In the genomic region with DNA sequence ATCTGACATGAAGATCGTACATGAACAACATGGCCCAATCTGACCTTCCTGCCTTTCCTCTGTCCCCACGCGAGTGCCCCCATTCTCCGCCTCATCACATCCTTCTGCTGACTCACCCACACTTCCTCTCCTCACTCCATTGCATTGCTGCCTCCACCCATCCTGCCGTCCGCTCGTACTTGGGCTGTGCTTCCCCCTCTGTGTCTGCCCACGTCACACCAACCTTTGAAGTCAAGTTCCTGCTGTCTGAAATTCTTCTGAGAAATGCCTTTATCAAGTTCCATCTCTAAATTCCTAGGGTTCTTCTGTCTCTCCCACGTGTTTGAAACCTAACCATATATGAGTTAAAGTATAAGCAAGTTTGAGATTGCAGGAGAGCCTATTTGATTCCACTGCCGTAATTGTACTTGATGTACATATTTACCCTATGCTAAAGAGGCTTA, we compare ENCODE assay signal across 7 cellular contexts. TPM values are rescaled to one million over a fixed set of nuclear protein-coding genes. Genes with fewer than 3 reads are reported as not detected.
DNase-seq lines count a peak whose midpoint lies in the region; ATAC-seq and TF ChIP-seq lines count a peak whose summit lies in the region.

No MANE protein-coding gene starts in this region.

- no peak overlapping the region for H3K4me3 ChIP-seq in left lung

- H3K4me3 Mint-ChIP-seq in T-helper 1 cell treated with Interleukin-12 subunit alpha and Interleukin-12 subunit beta and Interleukin-4 antibody, amounts not matched to agents 30 μg/mL and 1 μg/mL, for 36 hours = peak overlapping the region; percentile 70
- H3K4me3 Mint-ChIP-seq in activated naive CD8-positive, alpha-beta T cell treated with anti-CD3 and anti-CD28 coated beads, Interleukin-2, amount 50 U/mL, for 24 hours = peak overlapping the region; percentile 63

- no peak for TF ChIP-seq CTCF in left lung (IDR thresholded peaks at IDR 0.05)

- DNase-seq in GM19238 (ENCODE audit: insufficient read length, low spot score) (peak; percentile 8), left lung (peak; percentile 85 to 89), NCI-H146 treated with DMSO at 0.1 percent for 48 hours (lab: John Stamatoyannopoulos, UW; ENCODE audit: unreplicated experiment) (no peak)
- peak; percentile 81 for DNase-seq in activated naive CD8-positive, alpha-beta T cell treated with anti-CD3 and anti-CD28 coated beads, Interleukin-2, amount 50 U/mL, for 24 hours
- peak; percentile 65 for DNase-seq in stimulated activated CD8-positive, alpha-beta memory T cell treated with anti-CD3 and anti-CD28 coated beads, Interleukin-15, amount 100 ng/mL, for 1 hour (ENCODE audit: low read depth)

- peaks cover 15% of the 10 kb centered on the region for H3K9me3 Mint-ChIP-seq in T-helper 1 cell treated with Interleukin-12 subunit alpha and Interleukin-12 subunit beta and Interleukin-4 antibody, amounts not matched to agents 30 μg/mL and 1 μg/mL, for 36 hours
- no peaks in the 10 kb centered on the region for H3K9me3 Mint-ChIP-seq in activated naive CD8-positive, alpha-beta T cell treated with anti-CD3 and anti-CD28 coated beads, Interleukin-2, amount 50 U/mL, for 24 hours

- H3K27ac ChIP-seq in left lung = peak overlapping the region; percentile 15 to 77

- H3K4me1 ChIP-seq in left lung = peaks cover 0 to 26% of the 10 kb centered on the region in 2 donors

- H3K36me3 ChIP-seq in left lung = no peaks in the 10 kb centered on the region

- no peaks in the 10 kb centered on the region for H3K27me3 ChIP-seq in left lung

- peaks cover 3% of the 10 kb centered on the region for H3K27me3 Mint-ChIP-seq in T-helper 1 cell treated with Interleukin-12 subunit alpha and Interleukin-12 subunit beta and Interleukin-4 antibody, amounts not matched to agents 30 μg/mL and 1 μg/mL, for 36 hours (ENCODE audit: low read depth)
- H3K27me3 Mint-ChIP-seq in activated naive CD8-positive, alpha-beta T cell treated with anti-CD3 and anti-CD28 coated beads, Interleukin-2, amount 50 U/mL, for 24 hours = no peaks in the 10 kb centered on the region

- no peaks in the 10 kb centered on the region for H3K9me3 ChIP-seq in left lung

- peaks cover 8% of the 10 kb centered on the region for H3K36me3 Mint-ChIP-seq in T-helper 1 cell treated with Interleukin-12 subunit alpha and Interleukin-12 subunit beta and Interleukin-4 antibody, amounts not matched to agents 30 μg/mL and 1 μg/mL, for 36 hours (ENCODE audit: low read depth)
- H3K36me3 Mint-ChIP-seq in activated naive CD8-positive, alpha-beta T cell treated with anti-CD3 and anti-CD28 coated beads, Interleukin-2, amount 50 U/mL, for 24 hours (ENCODE audit: low read depth) = peaks cover 2% of the 10 kb centered on the region

- H3K4me1 Mint-ChIP-seq in T-helper 1 cell treated with Interleukin-12 subunit alpha and Interleukin-12 subunit beta and Interleukin-4 antibody, amounts not matched to agents 30 μg/mL and 1 μg/mL, for 36 hours (ENCODE audit: low read depth) = peaks cover 20% of the 10 kb centered on the region
- H3K4me1 Mint-ChIP-seq in activated naive CD8-positive, alpha-beta T cell treated with anti-CD3 and anti-CD28 coated beads, Interleukin-2, amount 50 U/mL, for 24 hours = peaks cover 22% of the 10 kb centered on the region

- peak overlapping the region; percentile 88 for H3K27ac Mint-ChIP-seq in T-helper 1 cell treated with Interleukin-12 subunit alpha and Interleukin-12 subunit beta and Interleukin-4 antibody, amounts not matched to agents 30 μg/mL and 1 μg/mL, for 36 hours
- peak overlapping the region; percentile 94 for H3K27ac Mint-ChIP-seq in activated naive CD8-positive, alpha-beta T cell treated with anti-CD3 and anti-CD28 coated beads, Interleukin-2, amount 50 U/mL, for 24 hours

- intact Hi-C loops in left lung (cut with DNase I) = no loop called here

- ATAC-seq in HG03354 (IDR thresholded peaks at IDR 0.05; ENCODE audit: poor library complexity, severe bottlenecking, unreplicated experiment) = peak; percentile 97
- ATAC-seq in activated naive CD8-positive, alpha-beta T cell treated with anti-CD3 and anti-CD28 coated beads, Interleukin-2, amount 50 U/mL, for 24 hours = peak; percentile 100
- peak; percentile 95 for ATAC-seq in left lung

RNA-seq across cellular contexts. Expression of gene STARD4, which starts 18.0 kb away (rescaled TPM):
- 10 to 100 TPM; 39.6 to 68.2 TPM for total RNA-seq in left lung
